In genomic region chr2:29613792-29614266, GRCh38 we compare ENCODE assay signal across 1 cellular context.
TF ChIP-seq lines count a peak whose summit lies in the region.

No MANE protein-coding gene starts in this region.

TF ChIP-seq in SK-N-SH, 30 proteins besides CTCF, POLR2A, EP300 and RAD21 (continued from another document):
- no peak for TF ChIP-seq MEF2A (IDR thresholded peaks at IDR 0.05; ENCODE audit: borderline replicate concordance, low read depth)
- TF ChIP-seq JUND (IDR thresholded peaks at IDR 0.05) = no peak
- TF ChIP-seq SIN3A (IDR thresholded peaks at IDR 0.05; ENCODE audit: borderline replicate concordance, low read depth, low read length) = no peak
- TF ChIP-seq PBX3 (IDR thresholded peaks at IDR 0.05) = peak; percentile 38
- TF ChIP-seq MXI1 (IDR thresholded peaks at IDR 0.05; ENCODE audit: low read depth, low read length) = peak; percentile 85; the same call in 1 of the 2 replicates
- TF ChIP-seq FOXJ3 (CRISPR knock-in tag; IDR thresholded peaks at IDR 0.05) = peak; percentile 100
- peak; percentile 99 for TF ChIP-seq RCOR1 (IDR thresholded peaks at IDR 0.05; ENCODE audit: low read length)
